Comparison of ENCODE assay signal across 1 cellular context in genomic region chr7:28060371-28060950, GRCh38.
TF ChIP-seq lines count a peak whose summit lies in the region.

No MANE protein-coding gene starts in this region.

TF ChIP-seq in GM23338, 12 proteins besides CTCF, POLR2A, EP300 and RAD21 (continued from another document):
- TF ChIP-seq ZNF462 (CRISPR knock-in tag; IDR thresholded peaks at IDR 0.05) (no peak), REST (IDR thresholded peaks at IDR 0.05; ENCODE audit: unreplicated experiment) (no peak)
